10 cellular contexts compared by ENCODE assay signal in genomic region chr12:51907083-51907863, GRCh38. TPM values are rescaled to one million over a fixed set of nuclear protein-coding genes. Genes with fewer than 3 reads are reported as not detected.
DNase-seq lines count a peak whose midpoint lies in the region; ATAC-seq, FAIRE-seq and TF ChIP-seq lines count a peak whose summit lies in the region.
"Had no signal": no experiment of that assay in that cellular context is flagged by ENCODE, and none has a peak within 500 bp of the region (broad histone marks: within the 10 kb centered on the region; RNA-seq: fewer than 3 reads in every experiment).

TSS of gene ACVRL1 (plus strand) at chr12:51907504. CDS start at chr12:51912475, 4,971 bp downstream.

- H3K27ac Mint-ChIP-seq in activated CD8-positive, alpha-beta T cell treated with anti-CD3 and anti-CD28 coated beads, Interleukin-2, amount 10 ng/mL, durations not matched to agents 7 days and 5 days: no peak within 1 kb of the TSS
- H3K27ac Mint-ChIP-seq: CD8-positive, alpha-beta T cell; mesothelial cell of epicardium had no signal

- ATAC-seq in pancreas: peak in 2 of 4 donors; percentile 22 to 33
- no peak for ATAC-seq in activated CD8-positive, alpha-beta T cell treated with anti-CD3 and anti-CD28 coated beads, Interleukin-2, amount 10 ng/mL, durations not matched to agents 7 days and 5 days
- ATAC-seq in GM18519 (IDR thresholded peaks at IDR 0.05; ENCODE audit: low FRiP score, unreplicated experiment): no peak
- ATAC-seq: CD8-positive, alpha-beta T cell had no signal

- peaks cover 0 to 66% of the 10 kb centered on the region in 2 donors for H3K4me1 ChIP-seq in right atrium auricular region
- no peaks in the 10 kb centered on the region for H3K4me1 ChIP-seq in pancreas
- H3K4me1 ChIP-seq in Karpas-422 (ENCODE audit: low read length): no peaks in the 10 kb centered on the region

- POLR2A ChIA-PET in activated CD8-positive, alpha-beta T cell treated with anti-CD3 and anti-CD28 coated beads, Interleukin-2, amount 10 ng/mL, durations not matched to agents 7 days and 5 days (lab: Charles Lee): no interaction called here

- H2AFZ ChIP-seq in Karpas-422 (ENCODE audit: low read length): no peak within 1 kb of the TSS

- peaks cover 0 to 3% of the 10 kb centered on the region in 2 donors for H3K9me3 ChIP-seq in right atrium auricular region
- no peaks in the 10 kb centered on the region for H3K9me3 ChIP-seq in pancreas
- no peaks in the 10 kb centered on the region for H3K9me3 ChIP-seq in Karpas-422 (ENCODE audit: low read length)

- CTCF ChIA-PET in activated CD8-positive, alpha-beta T cell treated with anti-CD3 and anti-CD28 coated beads, Interleukin-2, amount 10 ng/mL, durations not matched to agents 7 days and 5 days (lab: Charles Lee): interaction anchor here (1.0 to 1.9 kb wide), 2 partner anchors 14 to 16 kb away, joined by 4 to 8 read pairs; no protein-coding TSS in a partner anchor

- H3K27me3 ChIP-seq in right atrium auricular region (no peaks in the 10 kb centered on the region), pancreas (no peaks in the 10 kb centered on the region), Karpas-422 (ENCODE audit: low read length) (no peaks in the 10 kb centered on the region)

- peak; percentile 43 for DNase-seq in AG08395 (ENCODE audit: low spot score)
- DNase-seq in astrocyte of the hippocampus (ENCODE audit: low read depth, low spot score): peak; percentile 45
- DNase-seq in right atrium auricular region (ENCODE audit: low spot score): no peak
- DNase-seq in pancreas: peak in 2 of 6 donors; percentile 54 to 75
- no peak for DNase-seq in hippocampal formation (lab: John Stamatoyannopoulos, UW)
- DNase-seq in activated CD8-positive, alpha-beta T cell treated with anti-CD3 and anti-CD28 coated beads, Interleukin-2, amount 10 ng/mL, durations not matched to agents 7 days and 5 days: no peak
- no peak for DNase-seq in Karpas-422
- DNase-seq: CD8-positive, alpha-beta T cell had no signal

- H3K36me3 ChIP-seq in right atrium auricular region (no peaks in the 10 kb centered on the region), pancreas (no peaks in the 10 kb centered on the region), Karpas-422 (ENCODE audit: insufficient read depth, low read length) (no peaks in the 10 kb centered on the region)

- FAIRE-seq in pancreas (lab: Jason Lieb, UNC): no peak

- H3K36me3 Mint-ChIP-seq in activated CD8-positive, alpha-beta T cell treated with anti-CD3 and anti-CD28 coated beads, Interleukin-2, amount 10 ng/mL, durations not matched to agents 7 days and 5 days (ENCODE audit: low read depth): no peaks in the 10 kb centered on the region
- H3K36me3 Mint-ChIP-seq: CD8-positive, alpha-beta T cell; mesothelial cell of epicardium had no signal

- intact Hi-C loops in pancreas (cut with DNase I): no loop called here

- H3K4me2 ChIP-seq in Karpas-422 (ENCODE audit: low read depth, low read length, poor library complexity, severe bottlenecking): no peak within 1 kb of the TSS

- H3K9me2 ChIP-seq in Karpas-422 (replicated peaks; ENCODE audit: insufficient read depth, low read length): no peaks in the 10 kb centered on the region

- 15 to 18% methylated on average over 41 to 74 of the region's 74 CpGs for WGBS in pancreas, 2 donors

- no peak within 1 kb of the TSS for H3K9ac ChIP-seq in Karpas-422 (ENCODE audit: low read length)

- H3K27ac ChIP-seq in right atrium auricular region (peak within 1 kb of the TSS; percentile 82 to 90), pancreas (peak within 1 kb of the TSS in 3 of 4 donors; percentile 46 to 60 (median 55)), Karpas-422 (ENCODE audit: low read length) (no peak within 1 kb of the TSS)

- H3K4me3 Mint-ChIP-seq in activated CD8-positive, alpha-beta T cell treated with anti-CD3 and anti-CD28 coated beads, Interleukin-2, amount 10 ng/mL, durations not matched to agents 7 days and 5 days: no peak within 1 kb of the TSS
- H3K4me3 Mint-ChIP-seq: CD8-positive, alpha-beta T cell; mesothelial cell of epicardium had no signal

- no peaks in the 10 kb centered on the region for H3K4me1 Mint-ChIP-seq in activated CD8-positive, alpha-beta T cell treated with anti-CD3 and anti-CD28 coated beads, Interleukin-2, amount 10 ng/mL, durations not matched to agents 7 days and 5 days (ENCODE audit: low read depth)

- no peaks in the 10 kb centered on the region for H4K20me1 ChIP-seq in Karpas-422 (ENCODE audit: insufficient read depth, low read depth, low read length)

- no peaks in the 10 kb centered on the region for H3K9me3 Mint-ChIP-seq in activated CD8-positive, alpha-beta T cell treated with anti-CD3 and anti-CD28 coated beads, Interleukin-2, amount 10 ng/mL, durations not matched to agents 7 days and 5 days (ENCODE audit: insufficient read depth)
- H3K9me3 Mint-ChIP-seq: CD8-positive, alpha-beta T cell; mesothelial cell of epicardium had no signal

- no peak for TF ChIP-seq CTCF in right atrium auricular region (IDR thresholded peaks at IDR 0.05)
- no peak for TF ChIP-seq CTCF in pancreas (IDR thresholded peaks at IDR 0.05)

- no peaks in the 10 kb centered on the region for H3K79me2 ChIP-seq in Karpas-422 (ENCODE audit: low read length)

- H3K4me3 ChIP-seq in right atrium auricular region: peak within 1 kb of the TSS; percentile 46 to 61
- H3K4me3 ChIP-seq in pancreas: peak within 1 kb of the TSS; percentile 15 to 47 (median 32)
- H3K4me3 ChIP-seq in Karpas-422 (ENCODE audit: low read length): no peak within 1 kb of the TSS

- peaks cover 35% of the 10 kb centered on the region for H3K27me3 Mint-ChIP-seq in activated CD8-positive, alpha-beta T cell treated with anti-CD3 and anti-CD28 coated beads, Interleukin-2, amount 10 ng/mL, durations not matched to agents 7 days and 5 days (ENCODE audit: low read depth)

RNA-seq across cellular contexts. Expression of gene ACVRL1, which starts in this region (rescaled TPM):
- total RNA-seq in right atrium auricular region (10 to 100 TPM; 48.1 to 57.5 TPM), pancreas (10 to 100 TPM in 3 of 6 donors, 1 to 10 TPM in 3; 6.6 to 20.8 (median 12.3) TPM)
- polyA plus RNA-seq in pancreas: 10 to 100 TPM; 10.1 to 16.1 TPM
- total RNA-seq in activated CD8-positive, alpha-beta T cell treated with anti-CD3 and anti-CD28 coated beads, Interleukin-2, amount 10 ng/mL, durations not matched to agents 7 days and 5 days: not detected
- total RNA-seq in Karpas-422 (2014; rRNA removed; shearing (Covaris generic); ENCODE audit: low replicate concordance): not detected in 2 replicates
- total RNA-seq: CD8-positive, alpha-beta T cell; mesothelial cell of epicardium had no signal

Comparison
In these comparisons a context has a peak if more than half of its experiments do, and no peak if none do; other contexts are left out.
1. DNase-seq: peak in AG08395 (single experiment) and astrocyte of the hippocampus (single experiment); none in right atrium auricular region (single experiment), hippocampal formation (0 of 2), activated CD8-positive, alpha-beta T cell treated with anti-CD3 and anti-CD28 coated beads, Interleukin-2, amount 10 ng/mL, durations not matched to agents 7 days and 5 days (single experiment) and Karpas-422 (single experiment).